8 cellular contexts compared by ENCODE assay signal in the genomic region with DNA sequence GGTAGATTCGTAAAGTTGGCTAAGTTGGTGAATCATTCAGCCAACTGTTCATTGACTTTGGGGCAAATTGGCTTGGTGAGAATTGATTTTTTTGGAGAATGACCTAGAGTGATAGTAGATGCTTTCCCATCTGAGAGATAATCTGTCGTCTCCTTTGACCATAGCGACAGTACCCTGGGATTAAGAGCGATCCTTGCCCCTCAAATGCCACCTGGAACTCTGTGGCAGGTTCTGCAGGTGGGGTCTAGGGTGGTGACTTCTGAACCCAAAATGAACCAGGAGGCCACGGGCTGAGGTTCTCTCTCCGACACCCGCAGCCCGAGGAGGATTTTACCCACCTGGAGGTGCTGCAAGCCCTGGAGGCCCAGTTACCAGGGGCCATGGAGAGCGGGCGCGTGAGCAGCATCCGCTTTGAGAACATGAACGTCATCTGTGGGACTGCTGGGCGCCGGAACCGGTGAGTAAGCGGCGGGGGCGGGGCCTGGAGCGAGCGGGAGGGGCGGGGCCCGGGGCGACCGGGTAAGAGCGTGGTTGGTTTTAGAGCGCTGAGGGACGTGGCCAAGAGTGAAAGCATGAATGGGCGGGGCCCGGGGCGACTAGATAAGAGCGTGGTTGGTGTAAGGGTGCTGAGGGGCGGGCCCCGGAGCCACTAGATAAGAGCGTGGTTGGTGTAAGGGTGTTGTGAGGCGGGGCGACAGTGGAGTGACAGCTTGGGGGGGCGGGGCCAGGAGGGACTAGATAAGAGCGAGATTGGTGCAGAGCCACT. TPM values are rescaled to one million over a fixed set of nuclear protein-coding genes. Genes with fewer than 3 reads are reported as not detected.
DNase-seq lines count a peak whose midpoint lies in the region; ATAC-seq and TF ChIP-seq lines count a peak whose summit lies in the region.

No MANE protein-coding gene starts in this region.

- TF ChIP-seq CTCF in AG10803 (conservative IDR thresholded peaks at IDR 0.05; ENCODE audit: low read length): no peak

- H3K4me3 Mint-ChIP-seq in activated CD4-positive, alpha-beta memory T cell treated with anti-CD3 and anti-CD28 coated beads for 36 hours: peak overlapping the region; percentile 74
- H3K4me3 Mint-ChIP-seq in dendritic cell treated with granulocyte-macrophage colony-stimulating factor and Interleukin-4, amounts not matched to agents 40 ng/mL and 50 ng/mL, for 4 days: peak overlapping the region; percentile 64

- POLR2A ChIA-PET in activated CD4-positive, alpha-beta memory T cell treated with anti-CD3 and anti-CD28 coated beads for 36 hours (lab: Charles Lee): interaction anchor here (0.7 kb wide), 1 partner anchor 147 kb away, joined by 3 read pairs; no protein-coding TSS in a partner anchor

- H3K27me3 Mint-ChIP-seq in activated CD4-positive, alpha-beta memory T cell treated with anti-CD3 and anti-CD28 coated beads for 36 hours: peaks cover 65% of the 10 kb centered on the region
- peaks cover 77% of the 10 kb centered on the region for H3K27me3 Mint-ChIP-seq in dendritic cell treated with granulocyte-macrophage colony-stimulating factor and Interleukin-4, amounts not matched to agents 40 ng/mL and 50 ng/mL, for 4 days

- peak overlapping the region; percentile 56 for H3K4me3 ChIP-seq in AG10803 (ENCODE audit: low read length)

- ATAC-seq in GM21825 (IDR thresholded peaks at IDR 0.05; ENCODE audit: unreplicated experiment) (peak; percentile 49), left lobe of liver (peak; percentile 62)

- CTCF ChIA-PET in activated CD4-positive, alpha-beta memory T cell treated with anti-CD3 and anti-CD28 coated beads for 36 hours (lab: Charles Lee): no interaction called here

- peaks cover 5% of the 10 kb centered on the region for H3K36me3 Mint-ChIP-seq in activated CD4-positive, alpha-beta memory T cell treated with anti-CD3 and anti-CD28 coated beads for 36 hours
- H3K36me3 Mint-ChIP-seq in dendritic cell treated with granulocyte-macrophage colony-stimulating factor and Interleukin-4, amounts not matched to agents 40 ng/mL and 50 ng/mL, for 4 days (ENCODE audit: low read depth): peaks cover 6% of the 10 kb centered on the region

- intact Hi-C loops in activated CD4-positive, alpha-beta memory T cell treated with anti-CD3 and anti-CD28 coated beads for 36 hours (cut with micrococcal nuclease): loop anchor here (2.0 to 5.0 kb wide), 2 partner anchors 51 to 147 kb away; a partner anchor contains a TSS
- intact Hi-C loops in dendritic cell treated with granulocyte-macrophage colony-stimulating factor and Interleukin-4, amounts not matched to agents 40 ng/mL and 50 ng/mL, for 4 days (cut with micrococcal nuclease): no loop called here

- DNase-seq in AG10803 (ENCODE audit: low read depth) (peak; percentile 98), NCI-H524 treated with DMSO at 0.1 percent for 48 hours (lab: John Stamatoyannopoulos, UW) (peak; percentile 95), left lobe of liver (ENCODE audit: low spot score) (peak; percentile 48), HuH-7.5 (ENCODE audit: low spot score) (no peak)
- DNase-seq in activated CD4-positive, alpha-beta memory T cell treated with anti-CD3 and anti-CD28 coated beads for 36 hours: peak; percentile 94
- peak; percentile 87 for DNase-seq in stimulated activated CD4-positive, alpha-beta T cell treated with anti-CD3 and anti-CD28 coated beads, Interleukin-4, amount 100 ng/mL, for 1 hour

- H3K27ac Mint-ChIP-seq in activated CD4-positive, alpha-beta memory T cell treated with anti-CD3 and anti-CD28 coated beads for 36 hours: peak overlapping the region; percentile 66
- peak overlapping the region; percentile 71 for H3K27ac Mint-ChIP-seq in dendritic cell treated with granulocyte-macrophage colony-stimulating factor and Interleukin-4, amounts not matched to agents 40 ng/mL and 50 ng/mL, for 4 days

- peaks cover 14% of the 10 kb centered on the region for H3K9me3 Mint-ChIP-seq in activated CD4-positive, alpha-beta memory T cell treated with anti-CD3 and anti-CD28 coated beads for 36 hours
- peaks cover 34% of the 10 kb centered on the region for H3K9me3 Mint-ChIP-seq in dendritic cell treated with granulocyte-macrophage colony-stimulating factor and Interleukin-4, amounts not matched to agents 40 ng/mL and 50 ng/mL, for 4 days

- peaks cover 17% of the 10 kb centered on the region for H3K4me1 Mint-ChIP-seq in activated CD4-positive, alpha-beta memory T cell treated with anti-CD3 and anti-CD28 coated beads for 36 hours (ENCODE audit: low read depth)
- peaks cover 11% of the 10 kb centered on the region for H3K4me1 Mint-ChIP-seq in dendritic cell treated with granulocyte-macrophage colony-stimulating factor and Interleukin-4, amounts not matched to agents 40 ng/mL and 50 ng/mL, for 4 days (ENCODE audit: low read depth)

RNA-seq across cellular contexts. Expression of a gene that starts 8.6 kb away (rescaled TPM):
- under 1 TPM in 1 of 2 experiments, not detected in 1; 0.69 TPM for total RNA-seq in activated CD4-positive, alpha-beta memory T cell treated with anti-CD3 and anti-CD28 coated beads for 36 hours
- not detected for total RNA-seq in left lobe of liver

RNA-seq across cellular contexts. Expression of a gene that starts 18.2 kb away (rescaled TPM):
- not detected for total RNA-seq in activated CD4-positive, alpha-beta memory T cell treated with anti-CD3 and anti-CD28 coated beads for 36 hours
- not detected for total RNA-seq in left lobe of liver
